8 cellular contexts compared by ENCODE assay signal in the genomic region with DNA sequence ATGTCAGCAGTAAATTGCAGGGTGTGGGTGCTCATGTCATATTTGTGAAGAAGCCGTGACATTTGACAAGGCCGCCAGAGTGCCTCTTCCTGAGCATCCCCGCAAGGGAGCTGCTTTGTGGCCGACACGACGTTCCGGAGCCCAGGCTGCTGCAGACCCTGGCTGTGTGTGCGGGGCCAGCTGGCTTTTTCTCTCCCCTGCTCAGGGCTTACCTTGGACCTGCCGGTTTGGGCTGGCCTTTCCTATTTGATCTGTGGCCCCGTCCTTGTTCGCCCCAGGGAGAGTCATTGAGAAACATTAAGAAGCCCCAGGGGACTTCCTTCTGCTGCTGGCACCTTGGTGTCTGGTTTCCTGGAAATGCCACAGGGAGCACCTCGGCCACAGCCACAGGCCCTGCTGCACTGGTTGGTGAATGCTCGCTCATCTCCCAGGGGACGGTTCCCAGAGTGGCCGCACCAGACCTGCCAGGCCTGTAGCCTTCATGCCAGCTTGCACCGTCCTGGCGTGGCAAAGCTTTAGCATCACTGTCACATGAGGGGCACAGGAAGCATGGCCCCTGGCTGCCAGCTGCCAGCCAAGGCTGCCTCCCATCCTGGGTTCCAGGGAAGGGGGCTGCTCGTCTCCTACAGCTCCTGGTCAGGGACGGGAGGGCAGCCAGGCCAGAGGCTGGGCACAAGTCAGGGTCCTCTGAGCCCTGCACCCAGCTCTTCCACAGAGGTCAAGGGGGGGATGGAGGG. TPM values are rescaled to one million over a fixed set of nuclear protein-coding genes. Genes with fewer than 3 reads are reported as not detected.
DNase-seq lines count a peak whose midpoint lies in the region; ATAC-seq and TF ChIP-seq lines count a peak whose summit lies in the region.

No MANE protein-coding gene starts in this region.

- no peak for TF ChIP-seq EP300 in neural cell (conservative IDR thresholded peaks at IDR 0.05; ENCODE audit: poor library complexity, severe bottlenecking)

- peaks cover 0 to 3% (median 0%) of the 10 kb centered on the region in 5 donors for H3K9me3 Mint-ChIP-seq in CD8-positive, alpha-beta memory T cell
- no peaks in the 10 kb centered on the region for H3K9me3 Mint-ChIP-seq in HFFc6

- H3K4me3 Mint-ChIP-seq in CD8-positive, alpha-beta memory T cell: peak overlapping the region; percentile 90 to 98 (median 97)
- H3K4me3 Mint-ChIP-seq in HFFc6: no peak overlapping the region

- peaks cover 0 to 2% of the 10 kb centered on the region in 2 donors for H3K27me3 Mint-ChIP-seq in CD8-positive, alpha-beta memory T cell
- H3K27me3 Mint-ChIP-seq in HFFc6 (ENCODE audit: insufficient read depth): no peaks in the 10 kb centered on the region; the same call in 1 of the 2 replicates

- H3K4me3 ChIP-seq in CD8-positive, alpha-beta memory T cell (ENCODE audit: low read length): peak overlapping the region; percentile 99
- H3K4me3 ChIP-seq in NT2/D1 (ENCODE audit: insufficient read length, low read depth) (no peak overlapping the region), adrenal gland (no peak overlapping the region), neural cell (ENCODE audit: low read length) (peak overlapping the region; percentile 93)

- peaks cover 45% of the 10 kb centered on the region for H3K79me2 ChIP-seq in neural cell (replicated peaks; ENCODE audit: insufficient read depth, low read length)

- no peaks in the 10 kb centered on the region for H3K27me3 ChIP-seq in CD8-positive, alpha-beta memory T cell (ENCODE audit: insufficient read depth, low read length, poor library complexity, severe bottlenecking)
- H3K27me3 ChIP-seq in NT2/D1 (ENCODE audit: insufficient read depth, insufficient read length): no peaks in the 10 kb centered on the region
- no peaks in the 10 kb centered on the region for H3K27me3 ChIP-seq in adrenal gland
- H3K27me3 ChIP-seq in neural cell (ENCODE audit: insufficient read depth, low read depth, low read length): no peaks in the 10 kb centered on the region

- ATAC-seq in HG02642 (IDR thresholded peaks at IDR 0.05; ENCODE audit: poor library complexity, unreplicated experiment) (no peak), GM19467 (IDR thresholded peaks at IDR 0.05; ENCODE audit: unreplicated experiment) (no peak)

- H3K9ac ChIP-seq in NT2/D1 (ENCODE audit: insufficient read length, low read depth) (peak overlapping the region; percentile 43), neural cell (ENCODE audit: low read length) (peak overlapping the region; percentile 51)

- H3F3A ChIP-seq in neural cell (ENCODE audit: insufficient read depth, low read length, poor library complexity, severe bottlenecking): no peaks in the 10 kb centered on the region

- peak overlapping the region; percentile 28 for H3K27ac ChIP-seq in CD8-positive, alpha-beta memory T cell (ENCODE audit: low read depth, low read length)
- H3K27ac ChIP-seq in adrenal gland (peak overlapping the region in 3 of 5 donors; percentile 23 to 89 (median 80)), neural cell (ENCODE audit: low read length) (peak overlapping the region; percentile 70)

- H3K4me2 ChIP-seq in neural cell (ENCODE audit: low read length): no peak overlapping the region

- TF ChIP-seq RAD21 in neural cell (conservative IDR thresholded peaks at IDR 0.05): no peak

- no peaks in the 10 kb centered on the region for H3K9me2 ChIP-seq in neural cell (ENCODE audit: insufficient read depth, low read length)

- POLR2A ChIA-PET in CD8-positive, alpha-beta memory T cell (lab: Charles Lee): interaction anchor here (0.6 to 12.9 kb wide), 12 partner anchors 8 to 165 kb away, joined by 3 to 283 read pairs (median 5); a partner anchor contains a TSS

- H2AFZ ChIP-seq in neural cell (ENCODE audit: low read depth, low read length): no peak overlapping the region

- WGBS in adrenal gland, 4 donors: 45 to 61% (median 54%) methylated on average over 7 to 19 of the region's 19 CpGs

- no peaks in the 10 kb centered on the region for H3K9me3 ChIP-seq in CD8-positive, alpha-beta memory T cell (ENCODE audit: low read length)
- H3K9me3 ChIP-seq in NT2/D1 (ENCODE audit: insufficient read depth, low read length): no peaks in the 10 kb centered on the region
- H3K9me3 ChIP-seq in adrenal gland (replicated peaks in 1 of 3): no peaks in the 10 kb centered on the region
- H3K9me3 ChIP-seq in neural cell (ENCODE audit: low read length): no peaks in the 10 kb centered on the region

- H3K36me3 Mint-ChIP-seq in CD8-positive, alpha-beta memory T cell: peaks cover 0 to 76% (median 6%) of the 10 kb centered on the region in 3 donors
- no peaks in the 10 kb centered on the region; the same call in 1 of the 2 replicates for H3K36me3 Mint-ChIP-seq in HFFc6 (ENCODE audit: low read depth)

- CTCF ChIA-PET in CD8-positive, alpha-beta memory T cell (lab: Charles Lee): interaction anchor here (0.9 to 8.1 kb wide), 9 partner anchors 10 to 113 kb away, joined by 3 to 114 read pairs (median 6); a partner anchor contains a TSS

- H3K27ac Mint-ChIP-seq in CD8-positive, alpha-beta memory T cell: peak overlapping the region; percentile 88 to 99 (median 99)
- no peak overlapping the region for H3K27ac Mint-ChIP-seq in HFFc6

- TF ChIP-seq POLR2A in adrenal gland (IDR thresholded peaks at IDR 0.05): no peak

- intact Hi-C loops in adrenal gland (cut with DNase I): no loop called here

- no peaks in the 10 kb centered on the region for H4K20me1 ChIP-seq in neural cell (ENCODE audit: insufficient read depth)

- H3K4me1 Mint-ChIP-seq in CD8-positive, alpha-beta memory T cell: peaks cover 77 to 94% (median 91%) of the 10 kb centered on the region in 3 donors
- peaks cover 30% of the 10 kb centered on the region for H3K4me1 Mint-ChIP-seq in HFFc6 (ENCODE audit: low read depth)

- DNase-seq in CD8-positive, alpha-beta memory T cell: peak; percentile 52 to 72 (median 68)
- no peak for DNase-seq in NT2/D1 (ENCODE audit: low read depth, low spot score)
- DNase-seq in adrenal gland: peak in 3 of 7 donors; percentile 24 to 80 (median 29)
- DNase-seq in HFFc6: no peak
- DNase-seq in NCI-H1694 (lab: John Stamatoyannopoulos, UW): no peak

- H3K36me3 ChIP-seq in CD8-positive, alpha-beta memory T cell (ENCODE audit: insufficient read depth, low read length): peaks cover 33% of the 10 kb centered on the region
- H3K36me3 ChIP-seq in NT2/D1 (ENCODE audit: insufficient read depth, insufficient read length, low read length): peaks cover 69% of the 10 kb centered on the region
- peaks cover 0 to 7% of the 10 kb centered on the region in 2 donors for H3K36me3 ChIP-seq in adrenal gland (replicated peaks in 1 of 2)
- no peaks in the 10 kb centered on the region for H3K36me3 ChIP-seq in neural cell (ENCODE audit: insufficient read depth, low read length)

- no peak for TF ChIP-seq CTCF in adrenal gland (IDR thresholded peaks at IDR 0.05)
- TF ChIP-seq CTCF in neural cell (IDR thresholded peaks at IDR 0.05; ENCODE audit: poor library complexity, severe bottlenecking): no peak
- no peak for TF ChIP-seq CTCF in HFFc6 (IDR thresholded peaks at IDR 0.05)

- H3K4me1 ChIP-seq in CD8-positive, alpha-beta memory T cell (ENCODE audit: insufficient read depth, low read length): peaks cover 92% of the 10 kb centered on the region
- peaks cover 49% of the 10 kb centered on the region for H3K4me1 ChIP-seq in NT2/D1 (ENCODE audit: insufficient read depth, insufficient read length)
- peaks cover 65 to 97% of the 10 kb centered on the region in 2 donors for H3K4me1 ChIP-seq in adrenal gland (replicated peaks in 1 of 2)

TF ChIP-seq in neural cell, 6 proteins besides CTCF, POLR2A, EP300 and RAD21 (continues in another document):
- TF ChIP-seq SMC3 (conservative IDR thresholded peaks at IDR 0.05; ENCODE audit: poor library complexity): no peak

RNA-seq across cellular contexts. Expression of a gene that starts 5.4 kb away (rescaled TPM):
- total RNA-seq in CD8-positive, alpha-beta memory T cell: 100 to 1,000 TPM; 237 to 246 TPM
- polyA plus RNA-seq in CD8-positive, alpha-beta memory T cell: 69.9 TPM
- total RNA-seq in adrenal gland: 10 to 100 TPM; 43.4 to 73.7 (median 59.6) TPM
- polyA plus RNA-seq in adrenal gland (100 to 1,000 TPM in 1 of 3 donors, 10 to 100 TPM in 2; 26.4 to 159 (median 71.3) TPM), neural cell (47.3 and 59.1 TPM in 2 replicates)
- 60.9 and 68.9 TPM in 2 replicates for polyA minus RNA-seq in neural cell
- total RNA-seq in HFFc6 (2021; fragmentation: NEBNext Ultra II Directional; extraction: Animal tissue kit (Norgen Biotek cat#: 25700)): 10 to 100 TPM; 26.2 to 35.5 (median 32.1) TPM

RNA-seq across cellular contexts. Expression of a gene that starts 17.4 kb away (rescaled TPM):
- total RNA-seq in CD8-positive, alpha-beta memory T cell: 10 to 100 TPM; 84.9 to 90.1 TPM
- 23.9 TPM for polyA plus RNA-seq in CD8-positive, alpha-beta memory T cell
- 10 to 100 TPM in 7 of 8 donors, 1 to 10 TPM in 1; 9.2 to 52.9 (median 40.4) TPM for total RNA-seq in adrenal gland
- polyA plus RNA-seq in adrenal gland: 100 to 1,000 TPM in 1 of 3 donors, 10 to 100 TPM in 1, 1 to 10 TPM in 1; 8.7 to 205 (median 99.8) TPM
- polyA plus RNA-seq in neural cell: 93.5 and 111 TPM in 2 replicates
- polyA minus RNA-seq in neural cell: 48.3 and 59.2 TPM in 2 replicates
- total RNA-seq in HFFc6 (2021; fragmentation: NEBNext Ultra II Directional; extraction: Animal tissue kit (Norgen Biotek cat#: 25700)): 10 to 100 TPM; 24.7 to 34.6 (median 26.4) TPM

RNA-seq across cellular contexts. Expression of a gene that starts 31.6 kb away (rescaled TPM):
- 10 to 100 TPM in 1 of 2 experiments, 1 to 10 TPM in 1; 8.4 to 10.6 TPM for total RNA-seq in CD8-positive, alpha-beta memory T cell
- polyA plus RNA-seq in CD8-positive, alpha-beta memory T cell: 3.5 TPM
- total RNA-seq in adrenal gland: 10 to 100 TPM; 10.8 to 31.2 (median 25.7) TPM
- polyA plus RNA-seq in adrenal gland: 10 to 100 TPM in 2 of 3 donors, 1 to 10 TPM in 1; 4.2 to 35.2 (median 21.8) TPM
- polyA plus RNA-seq in neural cell: 0.89 and 1.4 TPM in 2 replicates
- 3.4 TPM in 1 of 2 replicates, not detected in the other for polyA minus RNA-seq in neural cell
- total RNA-seq in HFFc6 (2021; fragmentation: NEBNext Ultra II Directional; extraction: Animal tissue kit (Norgen Biotek cat#: 25700)): 10 to 100 TPM; 17.0 to 28.7 (median 22.6) TPM

Comparison
In these comparisons a context has a peak if more than half of its experiments do, and no peak if none do; other contexts are left out.
1. DNase-seq: peak in CD8-positive, alpha-beta memory T cell (5 of 5); none in NT2/D1 (single experiment), HFFc6 (single experiment) and NCI-H1694 (single experiment).
2. H3K27ac ChIP-seq: peak in every context shown above with its lines; median percentile 80 in adrenal gland; 70 in neural cell; 28 in CD8-positive, alpha-beta memory T cell.
3. H3K4me3 ChIP-seq: peak in CD8-positive, alpha-beta memory T cell (single experiment) and neural cell (single experiment); none in NT2/D1 (single experiment) and adrenal gland (0 of 4).